Comparison of ENCODE assay signal across 26 cellular contexts in the genomic region with DNA sequence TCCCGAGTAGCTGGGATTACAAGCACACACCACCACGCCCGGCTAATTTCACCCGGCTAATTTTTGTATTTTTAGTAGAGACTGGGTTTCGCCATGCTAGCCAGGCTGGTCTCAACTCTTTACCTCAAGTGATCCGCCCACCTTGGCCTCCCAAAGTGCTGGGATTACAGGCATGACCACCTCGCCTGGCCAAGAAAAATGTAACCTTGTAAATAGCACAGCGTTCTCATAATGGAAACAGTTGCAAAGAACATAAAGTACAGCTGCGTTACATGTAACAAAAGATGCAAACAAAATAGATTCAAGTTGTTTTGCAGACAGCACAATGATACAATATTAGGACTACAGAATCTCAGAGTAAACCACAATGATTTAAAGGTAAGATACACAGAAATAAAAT. TPM values are rescaled to one million over a fixed set of nuclear protein-coding genes. Genes with fewer than 3 reads are reported as not detected.
A peak's percentile ranks its signal among the peaks of the same experiment; 100 is the strongest.
DNase-seq lines count a peak whose midpoint lies in the region; ATAC-seq and TF ChIP-seq lines count a peak whose summit lies in the region.
"Had no signal": no experiment of that assay in that cellular context is flagged by ENCODE, and none has a peak within 500 bp of the region (broad histone marks: within the 10 kb centered on the region; RNA-seq: fewer than 3 reads in every experiment).

No MANE protein-coding gene starts in this region.

- no peaks in the 10 kb centered on the region for H3K27me3 Mint-ChIP-seq in T-helper 1 cell treated with Interleukin-12 subunit alpha and Interleukin-12 subunit beta and Interleukin-4 antibody, amounts not matched to agents 30 μg/mL and 1 μg/mL, for 36 hours (ENCODE audit: low read depth)
- H3K27me3 Mint-ChIP-seq in natural killer cell (ENCODE audit: low read depth in 2 of 2): no peaks in the 10 kb centered on the region
- H3K27me3 Mint-ChIP-seq: IgD-negative memory B cell had no signal

- H3K4me3 ChIP-seq in BLaER1 (no peak overlapping the region), KMS-11 (IDR thresholded peaks at IDR 0.05; ENCODE audit: insufficient read depth, low read depth, low read length) (no peak overlapping the region), left lung (no peak overlapping the region)
- H3K4me3 ChIP-seq: BLaER1 treated with 17β-estradiol and CSF1 and Interleukin-3, amounts not matched to agents 10 nM and 100 nM had no signal

- no peaks in the 10 kb centered on the region for H3K9me3 Mint-ChIP-seq in T-helper 1 cell treated with Interleukin-12 subunit alpha and Interleukin-12 subunit beta and Interleukin-4 antibody, amounts not matched to agents 30 μg/mL and 1 μg/mL, for 36 hours
- no peaks in the 10 kb centered on the region for H3K9me3 Mint-ChIP-seq in natural killer cell
- H3K9me3 Mint-ChIP-seq: IgD-negative memory B cell had no signal

- H3K27ac ChIP-seq in BLaER1 (no peak overlapping the region), KMS-11 (peak overlapping the region; percentile 34; the same call in 1 of the 2 replicates), left lung (no peak overlapping the region)
- H3K27ac ChIP-seq: 22Rv1; BLaER1 treated with 17β-estradiol and CSF1 and Interleukin-3, amounts not matched to agents 10 nM and 100 nM had no signal

- TF ChIP-seq CTCF in KMS-11 (conservative IDR thresholded peaks at IDR 0.05; ENCODE audit: low read depth, low read length) (no peak), natural killer cell (IDR thresholded peaks at IDR 0.05) (no peak), left lung (IDR thresholded peaks at IDR 0.05) (no peak)

- H3K4me1 ChIP-seq in BLaER1 (peaks cover 17% of the 10 kb centered on the region), KMS-11 (ENCODE audit: low read depth, poor library complexity, severe bottlenecking) (peaks cover 5% of the 10 kb centered on the region), left lung (peaks cover 0 to 8% of the 10 kb centered on the region in 2 donors)

- H3K27me3 ChIP-seq in BLaER1: no peaks in the 10 kb centered on the region
- H3K27me3 ChIP-seq in KMS-11 (ENCODE audit: insufficient read depth, low read depth): no peaks in the 10 kb centered on the region
- no peaks in the 10 kb centered on the region for H3K27me3 ChIP-seq in left lung
- H3K27me3 ChIP-seq: BLaER1 treated with 17β-estradiol and CSF1 and Interleukin-3, amounts not matched to agents 10 nM and 100 nM had no signal

- H3K4me1 Mint-ChIP-seq in T-helper 1 cell treated with Interleukin-12 subunit alpha and Interleukin-12 subunit beta and Interleukin-4 antibody, amounts not matched to agents 30 μg/mL and 1 μg/mL, for 36 hours (ENCODE audit: low read depth): peaks cover 7% of the 10 kb centered on the region
- H3K4me1 Mint-ChIP-seq in natural killer cell: peaks cover 12 to 15% of the 10 kb centered on the region in 2 donors

- no peaks in the 10 kb centered on the region for H3K9me3 ChIP-seq in BLaER1
- no peaks in the 10 kb centered on the region for H3K9me3 ChIP-seq in left lung
- H3K9me3 ChIP-seq: BLaER1 treated with 17β-estradiol and CSF1 and Interleukin-3, amounts not matched to agents 10 nM and 100 nM had no signal

- H3K4me3 Mint-ChIP-seq in T-helper 1 cell treated with Interleukin-12 subunit alpha and Interleukin-12 subunit beta and Interleukin-4 antibody, amounts not matched to agents 30 μg/mL and 1 μg/mL, for 36 hours: no peak overlapping the region
- H3K4me3 Mint-ChIP-seq in natural killer cell: no peak overlapping the region
- H3K4me3 Mint-ChIP-seq: IgD-negative memory B cell had no signal

- H3K79me2 ChIP-seq in KMS-11 (ENCODE audit: insufficient read depth, low read depth): no peaks in the 10 kb centered on the region

- DNase-seq in T-helper 1 cell: no peak
- no peak for DNase-seq in natural killer cell
- no peak for DNase-seq in glomerular visceral epithelial cell (ENCODE audit: extremely low spot score)
- no peak for DNase-seq in left lung
- DNase-seq in SIG-M5 treated with dmso at 0.1 percent for 504 hours (lab: John Stamatoyannopoulos, UW; ENCODE audit: unreplicated experiment): no peak
- DNase-seq: ACHN; EL; GF-D8; Karpas-422; MV-4-11; NCI-H1105 treated with DMSO at 0.1 percent for 48 hours; NCI-H2081; NCI-H2171; NCI-H345; NCI-H524; NCI-H774; NK-92 treated with Interleukin-12 subunit alpha and Interleukin-12 subunit beta, amount 100 ng/mL, for 24 hours; SIG-M5 had no signal

- H2AFZ ChIP-seq in KMS-11 (ENCODE audit: low read depth): no peak overlapping the region

- H3K4me2 ChIP-seq in BLaER1 (0 out of 2 replicates have a peak overlapping the region, but pooled peaks have one; percentile 10), KMS-11 (no peak overlapping the region)

- no peak overlapping the region for H3K9ac ChIP-seq in BLaER1
- no peak overlapping the region for H3K9ac ChIP-seq in KMS-11
- H3K9ac ChIP-seq: BLaER1 treated with 17β-estradiol and CSF1 and Interleukin-3, amounts not matched to agents 10 nM and 100 nM had no signal

- ATAC-seq in natural killer cell (no peak), left lung (no peak)
- ATAC-seq: Panc1 had no signal

- H3K36me3 Mint-ChIP-seq in T-helper 1 cell treated with Interleukin-12 subunit alpha and Interleukin-12 subunit beta and Interleukin-4 antibody, amounts not matched to agents 30 μg/mL and 1 μg/mL, for 36 hours (ENCODE audit: low read depth): peaks cover 41% of the 10 kb centered on the region
- peaks cover 8% of the 10 kb centered on the region for H3K36me3 Mint-ChIP-seq in natural killer cell
- H3K36me3 Mint-ChIP-seq: IgD-negative memory B cell had no signal

- H3K36me3 ChIP-seq in BLaER1 (no peaks in the 10 kb centered on the region), KMS-11 (ENCODE audit: insufficient read depth) (no peaks in the 10 kb centered on the region; the same call in 1 of the 2 replicates), left lung (peaks cover 0 to 69% of the 10 kb centered on the region in 2 donors)

- H4K20me1 ChIP-seq in BLaER1 (no peaks in the 10 kb centered on the region), KMS-11 (ENCODE audit: insufficient read depth) (no peaks in the 10 kb centered on the region)

- intact Hi-C loops in natural killer cell (cut with micrococcal nuclease): no loop called here
- intact Hi-C loops in left lung (cut with DNase I): no loop called here

- H3K27ac Mint-ChIP-seq in T-helper 1 cell treated with Interleukin-12 subunit alpha and Interleukin-12 subunit beta and Interleukin-4 antibody, amounts not matched to agents 30 μg/mL and 1 μg/mL, for 36 hours: peak overlapping the region; percentile 49
- H3K27ac Mint-ChIP-seq in natural killer cell: peak overlapping the region; percentile 53 to 61
- H3K27ac Mint-ChIP-seq: IgD-negative memory B cell had no signal

RNA-seq across cellular contexts. Expression of a gene that starts 14.6 kb away (rescaled TPM):
- total RNA-seq in natural killer cell (1 to 10 TPM in 1 of 3 donors, not detected in 2; 1.4 TPM), left lung (under 1 TPM; 0.29 to 0.60 TPM)
- total RNA-seq: M059J had no signal
